1 cellular context compared by ENCODE assay signal in the genomic region with DNA sequence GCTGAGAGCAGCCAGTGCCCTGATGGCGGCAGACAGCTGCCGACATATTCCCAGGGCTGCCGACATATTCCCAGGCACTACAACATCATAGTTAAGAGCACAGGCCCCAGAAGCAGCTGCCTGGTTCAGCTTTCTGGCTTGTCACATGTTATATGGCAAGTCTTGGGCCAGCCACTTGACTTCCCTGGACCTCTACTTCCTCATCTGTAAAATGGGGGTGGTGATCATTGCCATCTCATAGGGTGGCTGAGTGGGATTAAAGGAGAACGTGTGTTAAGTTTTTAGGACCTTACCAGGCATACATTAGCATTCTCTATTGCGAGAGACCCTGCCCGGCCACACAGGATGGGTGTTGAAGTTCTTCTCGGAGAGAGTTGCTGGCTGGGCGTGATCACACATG.
TF ChIP-seq lines count a peak whose summit lies in the region.

No MANE protein-coding gene starts in this region.

TF ChIP-seq in H1, 55 proteins besides CTCF, POLR2A, EP300 and RAD21:
- TF ChIP-seq KDM1A (IDR thresholded peaks at IDR 0.05; ENCODE audit: borderline replicate concordance, low read length) (no peak), ASH2L (IDR thresholded peaks at IDR 0.05; ENCODE audit: low read length) (no peak), POLR2AphosphoS5 (IDR thresholded peaks at IDR 0.05; ENCODE audit: low read depth, low read length) (no peak), CHD2 (IDR thresholded peaks at IDR 0.05; ENCODE audit: low read length) (no peak), TAF1 (IDR thresholded peaks at IDR 0.05; ENCODE audit: low read depth, low read length) (no peak), TEAD4 (IDR thresholded peaks at IDR 0.05; ENCODE audit: low read depth, low read length) (no peak)
- TF ChIP-seq, protein P1, sequence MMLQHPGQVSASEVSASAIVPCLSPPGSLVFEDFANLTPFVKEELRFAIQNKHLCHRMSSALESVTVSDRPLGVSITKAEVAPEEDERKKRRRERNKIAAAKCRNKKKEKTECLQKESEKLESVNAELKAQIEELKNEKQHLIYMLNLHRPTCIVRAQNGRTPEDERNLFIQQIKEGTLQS (IDR thresholded peaks at IDR 0.05; ENCODE audit: insufficient read depth, low read depth, low read length), result no peak
TF ChIP-seq in H1: peak in this region for 0.
